2 cellular contexts compared by ENCODE assay signal in genomic region chr1:203536575-203536974, GRCh38.
TF ChIP-seq lines count a peak whose summit lies in the region.

No MANE protein-coding gene starts in this region.

TF ChIP-seq in A549, 52 proteins besides CTCF, POLR2A, EP300 and RAD21 (continued from another document):
- TF ChIP-seq HES2 (IDR thresholded peaks at IDR 0.05), result no peak
- no peak for TF ChIP-seq NPAS2 (CRISPR knock-in tag; IDR thresholded peaks at IDR 0.05; ENCODE audit: borderline replicate concordance)
- no peak for TF ChIP-seq ZSCAN20 (CRISPR knock-in tag; IDR thresholded peaks at IDR 0.05)
- no peak for TF ChIP-seq MAFK (IDR thresholded peaks at IDR 0.05; ENCODE audit: partially characterized antibody)
- TF ChIP-seq HOXB13 (CRISPR knock-in tag; IDR thresholded peaks at IDR 0.05; ENCODE audit: low read depth), result no peak
- no peak for TF ChIP-seq ESRRA (IDR thresholded peaks at IDR 0.05; ENCODE audit: borderline replicate concordance, low read length)
- TF ChIP-seq FOSB (CRISPR knock-in tag; IDR thresholded peaks at IDR 0.05), result no peak
- no peak for TF ChIP-seq USF2 (IDR thresholded peaks at IDR 0.05)
- no peak for TF ChIP-seq MAZ (IDR thresholded peaks at IDR 0.05; ENCODE audit: borderline replicate concordance, low read depth, low read length)
- no peak for TF ChIP-seq TP53 (CRISPR knock-in tag; IDR thresholded peaks at IDR 0.05)
- TF ChIP-seq HOXA7 (CRISPR knock-in tag; IDR thresholded peaks at IDR 0.05), result no peak

TF ChIP-seq in GM23338, 12 proteins besides CTCF, POLR2A, EP300 and RAD21 (continued from another document):
- TF ChIP-seq ZNF462 (CRISPR knock-in tag; IDR thresholded peaks at IDR 0.05) (no peak), CREB1 (CRISPR knock-in tag; IDR thresholded peaks at IDR 0.05; ENCODE audit: low read depth) (no peak), EZH2phosphoT487 (IDR thresholded peaks at IDR 0.05; ENCODE audit: unreplicated experiment) (no peak), REST (IDR thresholded peaks at IDR 0.05; ENCODE audit: unreplicated experiment) (no peak), ZNF114 (CRISPR knock-in tag; IDR thresholded peaks at IDR 0.05) (no peak), NANOG (IDR thresholded peaks at IDR 0.05; ENCODE audit: borderline replicate concordance) (no peak), EZH2 (IDR thresholded peaks at IDR 0.05; ENCODE audit: low read depth, unreplicated experiment) (no peak), POLR2AphosphoS5 (IDR thresholded peaks at IDR 0.05; ENCODE audit: low read depth) (no peak)
TF ChIP-seq in GM23338: peak in this region for 0.
